In genomic region chr2:101107246-101107645, GRCh38 we compare ENCODE assay signal across 2 cellular contexts.
A peak's percentile ranks its signal among the peaks of the same experiment; 100 is the strongest.
TF ChIP-seq lines count a peak whose summit lies in the region.

No MANE protein-coding gene starts in this region.

TF ChIP-seq in HepG2, 621 proteins besides CTCF, POLR2A, EP300 and RAD21:
- TF ChIP-seq SKI (IDR thresholded peaks at IDR 0.05; ENCODE audit: partially characterized antibody) (no peak), MAZ (IDR thresholded peaks at IDR 0.05; ENCODE audit: borderline replicate concordance, low read depth, low read length) (no peak), MAZ (CRISPR knock-in tag; IDR thresholded peaks at IDR 0.05; ENCODE audit: low read depth) (0 out of 2 replicates have a peak, but pooled peaks have one; percentile 32)

TF ChIP-seq in K562, 482 proteins besides CTCF, POLR2A, EP300 and RAD21:
- no peak for TF ChIP-seq DIDO1 (tag; IDR thresholded peaks at IDR 0.05; ENCODE audit: low read depth)
- TF ChIP-seq CBFA2T3 (IDR thresholded peaks at IDR 0.05), result peak; percentile 42; the same call in 1 of the 2 replicates
- TF ChIP-seq TEAD4 (IDR thresholded peaks at IDR 0.05; ENCODE audit: low read length), result peak; percentile 52
- TF ChIP-seq TEAD4 (CRISPR knock-in tag; IDR thresholded peaks at IDR 0.05; ENCODE audit: borderline replicate concordance), result no peak
